8 cellular contexts compared by ENCODE assay signal in genomic region chr10:104339469-104340098, GRCh38. TPM values are rescaled to one million over a fixed set of nuclear protein-coding genes. Genes with fewer than 3 reads are reported as not detected.
A peak's percentile ranks its signal among the peaks of the same experiment; 100 is the strongest.
DNase-seq lines count a peak whose midpoint lies in the region; ATAC-seq and TF ChIP-seq lines count a peak whose summit lies in the region.

No MANE protein-coding gene starts in this region.

- no peak for DNase-seq in CD8-positive, alpha-beta memory T cell
- DNase-seq in dorsolateral prefrontal cortex (no peak), uterus (peak; percentile 62 to 84), COLO829 (ENCODE audit: low spot score) (no peak)

- peaks cover 33 to 44% (median 39%) of the 10 kb centered on the region in 3 donors for H3K4me1 Mint-ChIP-seq in CD8-positive, alpha-beta memory T cell

- peak overlapping the region; percentile 91 to 100 (median 98) for H3K4me3 Mint-ChIP-seq in CD8-positive, alpha-beta memory T cell

- POLR2A ChIA-PET in CD8-positive, alpha-beta memory T cell (lab: Charles Lee), result interaction anchor here (0.7 to 1.9 kb wide), 3 partner anchors 9 to 31 kb away, joined by 5 to 17 read pairs (median 11); no protein-coding TSS in a partner anchor

- no peaks in the 10 kb centered on the region for H3K27me3 ChIP-seq in CD8-positive, alpha-beta memory T cell (ENCODE audit: insufficient read depth, low read length, poor library complexity, severe bottlenecking)
- H3K27me3 ChIP-seq in OCI-LY3 (ENCODE audit: low read depth, low read length) (peaks cover 15% of the 10 kb centered on the region), dorsolateral prefrontal cortex (no peaks in the 10 kb centered on the region), mononuclear cell (ENCODE audit: insufficient read depth, low read length) (no peaks in the 10 kb centered on the region), uterus (no peaks in the 10 kb centered on the region)

- peaks cover 0 to 24% (median 0%) of the 10 kb centered on the region in 3 donors for H3K36me3 Mint-ChIP-seq in CD8-positive, alpha-beta memory T cell

- H3K9me3 ChIP-seq in CD8-positive, alpha-beta memory T cell (ENCODE audit: low read length), result no peaks in the 10 kb centered on the region
- H3K9me3 ChIP-seq in OCI-LY3 (ENCODE audit: insufficient read depth, low read length) (no peaks in the 10 kb centered on the region), mononuclear cell (ENCODE audit: low read depth, low read length) (no peaks in the 10 kb centered on the region), uterus (no peaks in the 10 kb centered on the region)

- peak overlapping the region; percentile 91 for H3K4me2 ChIP-seq in OCI-LY3 (ENCODE audit: low read length)

- H3K36me3 ChIP-seq in CD8-positive, alpha-beta memory T cell (ENCODE audit: insufficient read depth, low read length), result no peaks in the 10 kb centered on the region
- H3K36me3 ChIP-seq in OCI-LY3 (replicated peaks; ENCODE audit: low read depth, low read length) (no peaks in the 10 kb centered on the region), uterus (no peaks in the 10 kb centered on the region)

- intact Hi-C loops in dorsolateral prefrontal cortex (cut with DNase I) (no loop called here), uterus (cut with DNase I; ENCODE audit: low total_unique reads) (no loop called here)

- no peak for TF ChIP-seq POLR2A in uterus (IDR thresholded peaks at IDR 0.05)

- peaks cover 16% of the 10 kb centered on the region for H4K20me1 ChIP-seq in OCI-LY3 (ENCODE audit: insufficient read depth, low read length)

- peaks cover 37% of the 10 kb centered on the region for H3K79me2 ChIP-seq in OCI-LY3 (ENCODE audit: low read length)

- peaks cover 33% of the 10 kb centered on the region for H3K4me1 ChIP-seq in CD8-positive, alpha-beta memory T cell (ENCODE audit: insufficient read depth, low read length)
- peaks cover 13% of the 10 kb centered on the region for H3K4me1 ChIP-seq in OCI-LY3 (ENCODE audit: low read length)
- peaks cover 41% of the 10 kb centered on the region for H3K4me1 ChIP-seq in mononuclear cell (ENCODE audit: insufficient read depth, low read length)
- H3K4me1 ChIP-seq in uterus, result peaks cover 0 to 16% of the 10 kb centered on the region in 2 donors

- ATAC-seq in HG02763 (IDR thresholded peaks at IDR 0.05; ENCODE audit: unreplicated experiment), result no peak
- ATAC-seq in HG02938 (IDR thresholded peaks at IDR 0.05; ENCODE audit: unreplicated experiment), result no peak

- no peaks in the 10 kb centered on the region for H3K9me3 Mint-ChIP-seq in CD8-positive, alpha-beta memory T cell

- no peak overlapping the region; the same call in 1 of the 2 replicates for H2AFZ ChIP-seq in OCI-LY3 (ENCODE audit: low read depth, low read length)

- TF ChIP-seq CTCF in OCI-LY3 (IDR thresholded peaks at IDR 0.05; ENCODE audit: low read depth, low read length), result no peak
- TF ChIP-seq CTCF in dorsolateral prefrontal cortex (IDR thresholded peaks at IDR 0.05 in 54 of 56, conservative IDR thresholded peaks at IDR 0.05 in 2 of 56; ENCODE audit: low read depth in 1 of 56, partially characterized antibody in 56 of 56), result no peak
- TF ChIP-seq CTCF in uterus (IDR thresholded peaks at IDR 0.05), result no peak

- peak overlapping the region in 5 of 8 donors; percentile 81 to 100 (median 99) for H3K27ac Mint-ChIP-seq in CD8-positive, alpha-beta memory T cell

- CTCF ChIA-PET in CD8-positive, alpha-beta memory T cell (lab: Charles Lee), result interaction anchor here (1.9 to 7.3 kb wide), 4 partner anchors 13 to 65 kb away, joined by 8 to 81 read pairs (median 34); partner anchors contain the start of gene CFAP58

- peak overlapping the region; percentile 94 for H3K9ac ChIP-seq in OCI-LY3 (ENCODE audit: low read length)

- peak overlapping the region; percentile 59 for H3K4me3 ChIP-seq in CD8-positive, alpha-beta memory T cell (ENCODE audit: low read length)
- H3K4me3 ChIP-seq in OCI-LY3 (ENCODE audit: low read length), result peak overlapping the region; percentile 97
- H3K4me3 ChIP-seq in dorsolateral prefrontal cortex, result peak overlapping the region; percentile 58 to 97 (median 87)
- peak overlapping the region; percentile 92 for H3K4me3 ChIP-seq in mononuclear cell (ENCODE audit: low read length)
- peak overlapping the region; percentile 67 to 74 for H3K4me3 ChIP-seq in uterus

- peaks cover 3 to 4% of the 10 kb centered on the region in 2 donors for H3K27me3 Mint-ChIP-seq in CD8-positive, alpha-beta memory T cell

- peak overlapping the region; percentile 89 for H3K27ac ChIP-seq in CD8-positive, alpha-beta memory T cell (ENCODE audit: low read depth, low read length)
- no peak overlapping the region for H3K27ac ChIP-seq in OCI-LY3 (ENCODE audit: low read length)
- H3K27ac ChIP-seq in dorsolateral prefrontal cortex, result peak overlapping the region in 55 of 59 donors; percentile 4 to 95 (median 86)
- H3K27ac ChIP-seq in uterus, result peak overlapping the region; percentile 97

RNA-seq across cellular contexts. Expression of gene ITPRIP, which starts 1.3 kb away (rescaled TPM):
- 10 to 100 TPM; 12.8 to 13.1 TPM for total RNA-seq in CD8-positive, alpha-beta memory T cell
- polyA plus RNA-seq in CD8-positive, alpha-beta memory T cell, result 23.1 TPM
- total RNA-seq in dorsolateral prefrontal cortex (10 to 100 TPM in 9 of 120 experiments, 1 to 10 TPM in 111; 2.7 to 14.6 (median 6.1) TPM), mononuclear cell (62.7 TPM), uterus (10 to 100 TPM in 3 of 4 donors, 1 to 10 TPM in 1; 10.0 to 32.6 (median 22.4) TPM)

RNA-seq across cellular contexts. Expression of gene CFAP58, which starts 14.0 kb away (rescaled TPM):
- under 1 TPM in 1 of 2 experiments, not detected in 1; 0.07 TPM for total RNA-seq in CD8-positive, alpha-beta memory T cell
- polyA plus RNA-seq in CD8-positive, alpha-beta memory T cell, result not detected
- total RNA-seq in dorsolateral prefrontal cortex (1 to 10 TPM in 35 of 120 experiments, under 1 TPM in 85; 0.20 to 3.7 (median 0.77) TPM), mononuclear cell (0.10 TPM), uterus (1 to 10 TPM in 3 of 4 donors, under 1 TPM in 1; 0.29 to 2.2 (median 1.3) TPM)

Comparison
In these comparisons a context has a peak if more than half of its experiments do, and no peak if none do; other contexts are left out.
1. DNase-seq: peak in uterus (2 of 2); none in CD8-positive, alpha-beta memory T cell (0 of 5), dorsolateral prefrontal cortex (0 of 10) and COLO829 (single experiment).
2. Peak in every context shown above with its lines, with median percentiles within 50 percentile points of each other: H3K4me3 ChIP-seq.